Comparison of ENCODE assay signal across 11 cellular contexts in genomic region chr20:56200456-56200855, GRCh38. TPM values are rescaled to one million over a fixed set of nuclear protein-coding genes. Genes with fewer than 3 reads are reported as not detected.
DNase-seq lines count a peak whose midpoint lies in the region; ATAC-seq and TF ChIP-seq lines count a peak whose summit lies in the region.
"Had no signal": no experiment of that assay in that cellular context is flagged by ENCODE, and none has a peak within 500 bp of the region (broad histone marks: within the 10 kb centered on the region; RNA-seq: fewer than 3 reads in every experiment).

No MANE protein-coding gene starts in this region.

- intact Hi-C loops in Panc1 (cut with micrococcal nuclease; ENCODE audit: unreplicated experiment), result no loop called here

- H3K27ac ChIP-seq in Panc1 (ENCODE audit: low read length), result no peak overlapping the region

- no peaks in the 10 kb centered on the region for H3K36me3 ChIP-seq in H7 (replicated peaks; ENCODE audit: control insufficient read depth, insufficient read depth, low read length)
- H3K36me3 ChIP-seq in Panc1 (ENCODE audit: control insufficient read depth, insufficient read depth, low read length), result no peaks in the 10 kb centered on the region

- H3K4me3 ChIP-seq in H7 (ENCODE audit: insufficient read depth, low read depth, low read length) (no peak overlapping the region), Panc1 (ENCODE audit: low read depth in 2 of 2, low read length in 2 of 2) (no peak overlapping the region), foreskin fibroblast (ENCODE audit: low read depth in 1 of 2, low read length in 2 of 2) (no peak overlapping the region)

- H3K27me3 ChIP-seq in H7 (ENCODE audit: control insufficient read depth, insufficient read depth, low read length) (no peaks in the 10 kb centered on the region), Panc1 (ENCODE audit: control insufficient read depth, insufficient read depth, low read length) (no peaks in the 10 kb centered on the region)

- H3K9me3 ChIP-seq in Panc1 (ENCODE audit: control insufficient read depth, insufficient read depth, low read depth, low read length), result peaks cover 5% of the 10 kb centered on the region; the same call in 1 of the 2 replicates

- POLR2A ChIA-PET in Panc1 (lab: Charles Lee), result no interaction called here

- CTCF ChIA-PET in Panc1 (lab: Charles Lee), result no interaction called here

- DNase-seq in COLO829 (ENCODE audit: low spot score), result peak; percentile 35
- peak; percentile 24 for DNase-seq in H7
- no peak for DNase-seq in Panc1 (ENCODE audit: low read depth, low spot score)
- DNase-seq in foreskin fibroblast, result no peak
- DNase-seq in central memory CD4-positive, alpha-beta T cell, result no peak
- DNase-seq: DMS153, posterior cingulate gyrus had no signal

- no peaks in the 10 kb centered on the region for H3K4me1 ChIP-seq in Panc1 (ENCODE audit: control insufficient read depth, insufficient read depth, low read length)

- in situ Hi-C loops in Panc1 (cut with HindIII; ENCODE audit: low pct_unique_long_range_greater_than_20kb, low sequenced_read_pairs), result no loop called here

- no TSS peak for BruUV-seq in Panc1 (replicated peaks; lab: Mats Ljungman, UMichigan)

- TF ChIP-seq CTCF in Panc1 (IDR thresholded peaks at IDR 0.05) (peak; percentile 44), foreskin fibroblast (IDR thresholded peaks at IDR 0.05; ENCODE audit: low read depth, low read length) (peak; percentile 12)

- ATAC-seq in Panc1, result no peak
- ATAC-seq in HG02610 (IDR thresholded peaks at IDR 0.05; ENCODE audit: unreplicated experiment), result no peak
- ATAC-seq in HG02759 (IDR thresholded peaks at IDR 0.05; ENCODE audit: unreplicated experiment), result no peak
- no peak for ATAC-seq in GM21529 (IDR thresholded peaks at IDR 0.05; ENCODE audit: unreplicated experiment)
- ATAC-seq: left lobe of liver had no signal

RNA-seq across cellular contexts. Expression of gene MC3R, which starts 48.1 kb away (rescaled TPM):
- not detected in 2 replicates for total RNA-seq in H7 (2014; rRNA removed; shearing (Covaris generic))
- total RNA-seq in Panc1 (2021; ENCODE audit: unreplicated experiment), result not detected
- polyA plus RNA-seq in Panc1 (2012; ENCODE audit: insufficient read length), result not detected
- total RNA-seq: left lobe of liver had no signal

Comparison
In these comparisons a context has a peak if more than half of its experiments do, and no peak if none do; other contexts are left out.
1. DNase-seq: peak in COLO829 (single experiment) and H7 (single experiment); none in Panc1 (single experiment), foreskin fibroblast (0 of 2) and central memory CD4-positive, alpha-beta T cell (single experiment).